Comparison of ENCODE assay signal across 22 cellular contexts in genomic region chr16:55778718-55779117, GRCh38.
"Had no signal": no experiment of that assay in that cellular context is flagged by ENCODE, and none has a peak within 500 bp of the region (broad histone marks: within the 10 kb centered on the region; RNA-seq: fewer than 3 reads in every experiment).

No MANE protein-coding gene starts in this region.

- H3K4me3 ChIP-seq: adrenal gland, Peyer's patch, SJSA1 had no signal

- H3K36me3 ChIP-seq: adrenal gland, Peyer's patch, SJSA1 had no signal

- H3K4me1 ChIP-seq: adrenal gland, Peyer's patch, SJSA1 had no signal

- H3K27me3 ChIP-seq: adrenal gland, Peyer's patch, SJSA1 had no signal

- DNase-seq: activated CD4-positive, alpha-beta T cell treated with anti-CD3 and anti-CD28 coated beads for 4 hours; activated CD4-positive, alpha-beta T cell treated with anti-CD3 and anti-CD28 coated beads, Interleukin-2, amount 50 U/mL, for 4 hours; activated CD8-positive, alpha-beta memory T cell treated with anti-CD3 and anti-CD28 coated beads, Interleukin-2, amount 50 U/mL, for 48 hours; activated CD8-positive, alpha-beta T cell treated with anti-CD3 and anti-CD28 coated beads, Interleukin-2, amount 10 ng/mL, durations not matched to agents 7 days and 5 days; activated naive CD4-positive, alpha-beta T cell treated with anti-CD3 and anti-CD28 coated beads, Interleukin-2, amount 50 U/mL, for 16 hours; activated naive CD8-positive, alpha-beta T cell treated with anti-CD3 and anti-CD28 coated beads, Interleukin-2, amount 10 ng/mL, durations not matched to agents 7 days and 5 days; activated T-cell treated with anti-CD3 and anti-CD28 coated beads, Interleukin-2, amount 50 U/mL, for 1 hour; adrenal gland; anterior cingulate cortex; central memory CD4-positive, alpha-beta T cell; MV-4-11; NCI-H1105; NCI-H1436 treated with DMSO at 0.1 percent for 48 hours; NCI-H187; NCI-H2081; NCI-H510A treated with DMSO at 0.1 percent for 48 hours; NCI-H69; Peyer's patch; Right ventricle myocardium superior; SW 1271 had no signal

- H3K9me3 ChIP-seq: adrenal gland, Peyer's patch, SJSA1 had no signal

- H3K27ac ChIP-seq: adrenal gland, Peyer's patch, RWPE1, SJSA1 had no signal
